In the genomic region with DNA sequence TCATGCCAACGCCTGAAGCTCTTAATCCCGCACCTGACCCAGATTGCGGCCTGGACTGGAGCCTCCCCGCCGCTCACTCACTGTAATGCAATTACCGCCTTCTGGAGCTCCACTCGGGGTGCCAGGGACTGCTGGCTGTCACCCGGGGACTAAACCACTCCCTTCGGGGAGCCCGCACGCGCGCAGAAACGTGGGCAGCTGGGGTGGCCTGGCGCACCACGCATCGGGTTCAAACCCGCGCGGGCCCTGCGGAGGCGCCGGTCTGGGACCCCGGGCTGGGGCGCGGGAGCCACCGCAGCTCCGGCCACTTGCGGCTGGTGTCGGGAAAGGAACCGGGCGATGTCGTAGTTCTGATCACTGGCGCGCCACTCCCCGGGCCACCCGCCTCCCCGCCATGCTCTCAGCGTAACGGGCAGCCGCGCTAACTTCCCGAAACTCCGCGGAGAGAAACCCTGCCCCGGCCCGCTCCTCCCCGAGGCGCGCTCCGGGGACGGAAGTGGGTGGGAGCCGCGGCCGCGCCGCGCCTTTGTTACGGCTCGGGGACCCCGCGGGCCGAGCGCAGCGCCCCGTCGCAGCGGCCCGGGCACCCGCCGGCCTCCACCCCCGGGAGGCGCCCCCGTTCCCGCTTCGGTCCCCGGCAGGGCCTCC, we compare ENCODE assay signal across 1 cellular context.
TF ChIP-seq lines count a peak whose summit lies in the region.

No MANE protein-coding gene starts in this region.

TF ChIP-seq in HepG2, 621 proteins besides CTCF, POLR2A, EP300 and RAD21 (continued from another document):
- TF ChIP-seq DMTF1 (CRISPR knock-in tag; IDR thresholded peaks at IDR 0.05) (no peak), ZSCAN29 (CRISPR knock-in tag; conservative IDR thresholded peaks at IDR 0.05) (no peak), ZNF879 (CRISPR knock-in tag; IDR thresholded peaks at IDR 0.05) (no peak), TAF15 (IDR thresholded peaks at IDR 0.05; ENCODE audit: low read depth, low read length, poor library complexity, severe bottlenecking) (no peak), ZFP41 (CRISPR knock-in tag; IDR thresholded peaks at IDR 0.05; ENCODE audit: borderline replicate concordance) (no peak), PRPF4 (IDR thresholded peaks at IDR 0.05; ENCODE audit: low read depth, low read length, poor library complexity, severe bottlenecking) (no peak), PPARG (CRISPR knock-in tag; conservative IDR thresholded peaks at IDR 0.05) (no peak), ZSCAN30 (CRISPR knock-in tag; IDR thresholded peaks at IDR 0.05) (no peak), ZNF280D (CRISPR knock-in tag; IDR thresholded peaks at IDR 0.05) (no peak), FOXJ3 (CRISPR knock-in tag; IDR thresholded peaks at IDR 0.05; ENCODE audit: borderline replicate concordance) (no peak), ZNF672 (CRISPR knock-in tag; IDR thresholded peaks at IDR 0.05) (no peak; the same call in 1 of the 2 replicates)
- TF ChIP-seq, protein P1, sequence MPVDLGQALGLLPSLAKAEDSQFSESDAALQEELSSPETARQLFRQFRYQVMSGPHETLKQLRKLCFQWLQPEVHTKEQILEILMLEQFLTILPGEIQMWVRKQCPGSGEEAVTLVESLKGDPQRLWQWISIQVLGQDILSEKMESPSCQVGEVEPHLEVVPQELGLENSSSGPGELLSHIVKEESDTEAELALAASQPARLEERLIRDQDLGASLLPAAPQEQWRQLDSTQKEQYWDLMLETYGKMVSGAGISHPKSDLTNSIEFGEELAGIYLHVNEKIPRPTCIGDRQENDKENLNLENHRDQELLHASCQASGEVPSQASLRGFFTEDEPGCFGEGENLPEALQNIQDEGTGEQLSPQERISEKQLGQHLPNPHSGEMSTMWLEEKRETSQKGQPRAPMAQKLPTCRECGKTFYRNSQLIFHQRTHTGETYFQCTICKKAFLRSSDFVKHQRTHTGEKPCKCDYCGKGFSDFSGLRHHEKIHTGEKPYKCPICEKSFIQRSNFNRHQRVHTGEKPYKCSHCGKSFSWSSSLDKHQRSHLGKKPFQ (CRISPR knock-in tag; IDR thresholded peaks at IDR 0.05; ENCODE audit: insufficient replicate concordance), result peak; percentile 1
- TF ChIP-seq, protein P2, sequence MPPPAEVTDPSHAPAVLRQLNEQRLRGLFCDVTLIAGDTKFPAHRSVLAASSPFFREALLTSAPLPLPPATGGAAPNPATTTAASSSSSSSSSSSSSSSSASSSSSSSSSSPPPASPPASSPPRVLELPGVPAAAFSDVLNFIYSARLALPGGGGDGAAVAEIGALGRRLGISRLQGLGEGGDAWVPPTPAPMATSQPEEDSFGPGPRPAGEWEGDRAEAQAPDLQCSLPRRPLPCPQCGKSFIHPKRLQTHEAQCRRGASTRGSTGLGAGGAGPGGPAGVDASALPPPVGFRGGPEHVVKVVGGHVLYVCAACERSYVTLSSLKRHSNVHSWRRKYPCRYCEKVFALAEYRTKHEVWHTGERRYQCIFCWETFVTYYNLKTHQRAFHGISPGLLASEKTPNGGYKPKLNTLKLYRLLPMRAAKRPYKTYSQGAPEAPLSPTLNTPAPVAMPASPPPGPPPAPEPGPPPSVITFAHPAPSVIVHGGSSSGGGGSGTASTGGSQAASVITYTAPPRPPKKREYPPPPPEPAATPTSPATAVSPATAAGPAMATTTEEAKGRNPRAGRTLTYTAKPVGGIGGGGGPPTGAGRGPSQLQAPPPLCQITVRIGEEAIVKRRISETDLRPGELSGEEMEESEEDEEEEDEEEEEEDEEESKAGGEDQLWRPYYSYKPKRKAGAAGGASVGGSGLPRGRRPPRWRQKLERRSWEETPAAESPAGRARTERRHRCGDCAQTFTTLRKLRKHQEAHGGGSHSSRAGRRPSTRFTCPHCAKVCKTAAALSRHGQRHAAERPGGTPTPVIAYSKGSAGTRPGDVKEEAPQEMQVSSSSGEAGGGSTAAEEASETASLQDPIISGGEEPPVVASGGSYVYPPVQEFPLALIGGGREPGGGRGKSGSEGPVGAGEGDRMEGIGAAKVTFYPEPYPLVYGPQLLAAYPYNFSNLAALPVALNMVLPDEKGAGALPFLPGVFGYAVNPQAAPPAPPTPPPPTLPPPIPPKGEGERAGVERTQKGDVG (CRISPR knock-in tag; IDR thresholded peaks at IDR 0.05; ENCODE audit: borderline replicate concordance), result no peak
- TF ChIP-seq, protein P3, sequence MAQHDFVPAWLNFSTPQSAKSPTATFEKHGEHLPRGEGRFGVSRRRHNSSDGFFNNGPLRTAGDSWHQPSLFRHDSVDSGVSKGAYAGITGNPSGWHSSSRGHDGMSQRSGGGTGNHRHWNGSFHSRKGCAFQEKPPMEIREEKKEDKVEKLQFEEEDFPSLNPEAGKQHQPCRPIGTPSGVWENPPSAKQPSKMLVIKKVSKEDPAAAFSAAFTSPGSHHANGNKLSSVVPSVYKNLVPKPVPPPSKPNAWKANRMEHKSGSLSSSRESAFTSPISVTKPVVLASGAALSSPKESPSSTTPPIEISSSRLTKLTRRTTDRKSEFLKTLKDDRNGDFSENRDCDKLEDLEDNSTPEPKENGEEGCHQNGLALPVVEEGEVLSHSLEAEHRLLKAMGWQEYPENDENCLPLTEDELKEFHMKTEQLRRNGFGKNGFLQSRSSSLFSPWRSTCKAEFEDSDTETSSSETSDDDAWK (CRISPR knock-in tag; IDR thresholded peaks at IDR 0.05), result no peak
- TF ChIP-seq, protein P4, sequence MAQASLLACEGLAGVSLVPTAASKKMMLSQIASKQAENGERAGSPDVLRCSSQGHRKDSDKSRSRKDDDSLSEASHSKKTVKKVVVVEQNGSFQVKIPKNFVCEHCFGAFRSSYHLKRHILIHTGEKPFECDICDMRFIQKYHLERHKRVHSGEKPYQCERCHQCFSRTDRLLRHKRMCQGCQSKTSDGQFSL (CRISPR knock-in tag; IDR thresholded peaks at IDR 0.05), result no peak
